Comparison of ENCODE assay signal across 22 cellular contexts in genomic region chr15:43095243-43095642, GRCh38. TPM values are rescaled to one million over a fixed set of nuclear protein-coding genes. Genes with fewer than 3 reads are reported as not detected.
A peak's percentile ranks its signal among the peaks of the same experiment; 100 is the strongest.
DNase-seq lines count a peak whose midpoint lies in the region; ATAC-seq, FAIRE-seq and TF ChIP-seq lines count a peak whose summit lies in the region.
"Had no signal": no experiment of that assay in that cellular context is flagged by ENCODE, and none has a peak within 500 bp of the region (broad histone marks: within the 10 kb centered on the region; RNA-seq: fewer than 3 reads in every experiment).

No MANE protein-coding gene starts in this region.

- H3K36me3 Mint-ChIP-seq in CD4-positive, CD25-positive, alpha-beta regulatory T cell: peaks cover 38% of the 10 kb centered on the region
- H3K36me3 Mint-ChIP-seq in astrocyte (ENCODE audit: low read depth, unreplicated experiment): peaks cover 12% of the 10 kb centered on the region

- no peak overlapping the region for H3K4me3 ChIP-seq in CD4-positive, CD25-positive, alpha-beta regulatory T cell (ENCODE audit: low read depth, low read length)
- H3K4me3 ChIP-seq in astrocyte (ENCODE audit: insufficient read depth, low read depth, low read length) (no peak overlapping the region), hepatocyte (no peak overlapping the region), A673 (ENCODE audit: low read depth, low read length, poor library complexity, severe bottlenecking) (no peak overlapping the region)

- H3K4me2 ChIP-seq in astrocyte (ENCODE audit: low read length): peak overlapping the region; percentile 23
- no peak overlapping the region for H3K4me2 ChIP-seq in hepatocyte

- no peak overlapping the region for H3K4me3 Mint-ChIP-seq in CD4-positive, CD25-positive, alpha-beta regulatory T cell
- no peak overlapping the region for H3K4me3 Mint-ChIP-seq in astrocyte (ENCODE audit: unreplicated experiment)
- H3K4me3 Mint-ChIP-seq: memory B cell, neural crest cell had no signal

- H3K79me2 ChIP-seq in astrocyte (ENCODE audit: insufficient read depth, low read length): peaks cover 78% of the 10 kb centered on the region
- H3K79me2 ChIP-seq in hepatocyte: peaks cover 86% of the 10 kb centered on the region

- TF ChIP-seq CTCF in astrocyte (IDR thresholded peaks at IDR 0.05; ENCODE audit: insufficient read depth, low read depth, low read length): no peak
- TF ChIP-seq CTCF in hepatocyte (IDR thresholded peaks at IDR 0.05; ENCODE audit: poor library complexity): no peak
- no peak for TF ChIP-seq CTCF in A673 (conservative IDR thresholded peaks at IDR 0.05; ENCODE audit: low read depth, low read length)

- H3K9me3 Mint-ChIP-seq in CD4-positive, CD25-positive, alpha-beta regulatory T cell: no peaks in the 10 kb centered on the region
- no peaks in the 10 kb centered on the region for H3K9me3 Mint-ChIP-seq in astrocyte (ENCODE audit: unreplicated experiment)
- H3K9me3 Mint-ChIP-seq: memory B cell, neural crest cell had no signal

- no peaks in the 10 kb centered on the region for H3K4me1 ChIP-seq in CD4-positive, CD25-positive, alpha-beta regulatory T cell (ENCODE audit: control insufficient read depth, insufficient read depth, low read length, poor library complexity, severe bottlenecking)
- H3K4me1 ChIP-seq in astrocyte (ENCODE audit: insufficient read depth, low read length) (peaks cover 20% of the 10 kb centered on the region), hepatocyte (ENCODE audit: insufficient read depth) (peaks cover 24% of the 10 kb centered on the region), A673 (ENCODE audit: insufficient read depth, low read length, poor library complexity, severe bottlenecking) (no peaks in the 10 kb centered on the region)

- no peaks in the 10 kb centered on the region for H3K9me3 ChIP-seq in CD4-positive, CD25-positive, alpha-beta regulatory T cell (ENCODE audit: control insufficient read depth in 2 of 2, low read length in 2 of 2)
- H3K9me3 ChIP-seq in astrocyte (ENCODE audit: insufficient read depth, low read depth, low read length) (no peaks in the 10 kb centered on the region), hepatocyte (ENCODE audit: low read depth) (no peaks in the 10 kb centered on the region), A673 (ENCODE audit: low read depth, low read length, poor library complexity, severe bottlenecking) (no peaks in the 10 kb centered on the region)

- FAIRE-seq in astrocyte (lab: Jason Lieb, UNC) (no peak), frontal cortex (lab: Jason Lieb, UNC) (no peak)
- FAIRE-seq: GM19239, HepG2, urothelium cell line had no signal

- H3K9ac ChIP-seq in astrocyte (ENCODE audit: low read length): no peak overlapping the region

- H2AFZ ChIP-seq in astrocyte (ENCODE audit: low read depth, low read length) (no peak overlapping the region), hepatocyte (no peak overlapping the region)

- CTCF ChIA-PET in A673 (lab: Charles Lee): no interaction called here

- no peaks in the 10 kb centered on the region for H3K27me3 Mint-ChIP-seq in CD4-positive, CD25-positive, alpha-beta regulatory T cell
- no peaks in the 10 kb centered on the region for H3K27me3 Mint-ChIP-seq in astrocyte (ENCODE audit: low read depth, unreplicated experiment)
- H3K27me3 Mint-ChIP-seq: memory B cell had no signal

- ATAC-seq in CD4-positive, CD25-positive, alpha-beta regulatory T cell (ENCODE audit: low read depth in 2 of 2): no peak
- ATAC-seq: HepG2 had no signal

- POLR2A ChIA-PET in A673 (lab: Charles Lee; ENCODE audit: low non-redundant PET): no interaction called here

- no peaks in the 10 kb centered on the region for H3K9me2 ChIP-seq in hepatocyte (replicated peaks; ENCODE audit: insufficient read depth)

- DNase-seq in CD4-positive, CD25-positive, alpha-beta regulatory T cell: no peak
- peak; percentile 22 for DNase-seq in HS-27A (ENCODE audit: low read depth)
- peak; percentile 84 for DNase-seq in astrocyte (ENCODE audit: low read depth)
- peak; percentile 20 for DNase-seq in hepatocyte (ENCODE audit: low spot score)
- no peak for DNase-seq in A673 (ENCODE audit: low spot score)
- no peak for DNase-seq in frontal cortex (ENCODE audit: low spot score in 2 of 2)
- DNase-seq in mesenteric fat pad (ENCODE audit: low spot score): no peak
- DNase-seq in NCI-H345 treated with DMSO at 0.1 percent for 48 hours (lab: John Stamatoyannopoulos, UW; ENCODE audit: unreplicated experiment): no peak
- DNase-seq: ACHN; activated CD4-positive, CD25-positive, alpha-beta regulatory T cell treated with anti-CD3 and anti-CD28 coated beads, Interleukin-2, amount 50 U/mL, for 72 hours; activated effector memory CD4-positive, alpha-beta T cell treated with Interleukin-2 at 50 U/mL for 16 hours; anterior cingulate cortex; DMS79 treated with DMSO at 0.1 percent for 48 hours; MM.1S; NCI-H187; NCI-H510A treated with DMSO at 0.1 percent for 48 hours; T-helper 2 cell had no signal

- peaks cover 14% of the 10 kb centered on the region for H3K36me3 ChIP-seq in CD4-positive, CD25-positive, alpha-beta regulatory T cell (ENCODE audit: control insufficient read depth, insufficient read depth, low read length)
- H3K36me3 ChIP-seq in astrocyte (ENCODE audit: insufficient read depth, low read length) (peaks cover 3% of the 10 kb centered on the region), hepatocyte (replicated peaks; ENCODE audit: insufficient read depth, low read depth) (no peaks in the 10 kb centered on the region), A673 (ENCODE audit: insufficient read depth, low read length, poor library complexity, severe bottlenecking) (peaks cover 6% of the 10 kb centered on the region)

- H3K27ac ChIP-seq in CD4-positive, CD25-positive, alpha-beta regulatory T cell (ENCODE audit: insufficient read depth, low read length, poor library complexity, severe bottlenecking): no peak overlapping the region
- H3K27ac ChIP-seq in astrocyte (ENCODE audit: low read depth, low read length): peak overlapping the region; percentile 15
- peak overlapping the region; percentile 10 for H3K27ac ChIP-seq in hepatocyte
- no peak overlapping the region for H3K27ac ChIP-seq in A673 (ENCODE audit: low read depth, low read length, poor library complexity, severe bottlenecking)

- H3K27me3 ChIP-seq in CD4-positive, CD25-positive, alpha-beta regulatory T cell (ENCODE audit: control insufficient read depth, insufficient read depth, low read length): no peaks in the 10 kb centered on the region
- H3K27me3 ChIP-seq in astrocyte (ENCODE audit: insufficient read depth, low read length) (no peaks in the 10 kb centered on the region), hepatocyte (no peaks in the 10 kb centered on the region), A673 (replicated peaks; ENCODE audit: insufficient read depth, low read depth, low read length, poor library complexity) (no peaks in the 10 kb centered on the region)

- H3K27ac Mint-ChIP-seq in CD4-positive, CD25-positive, alpha-beta regulatory T cell: peak overlapping the region in 2 of 3 donors; percentile 2 to 5
- no peak overlapping the region for H3K27ac Mint-ChIP-seq in astrocyte (ENCODE audit: unreplicated experiment)
- H3K27ac Mint-ChIP-seq: memory B cell had no signal

- H4K20me1 ChIP-seq in astrocyte (ENCODE audit: insufficient read depth, low read length) (peaks cover 60% of the 10 kb centered on the region), hepatocyte (ENCODE audit: insufficient read depth, poor library complexity, severe bottlenecking) (peaks cover 11% of the 10 kb centered on the region)

- H3K4me1 Mint-ChIP-seq in CD4-positive, CD25-positive, alpha-beta regulatory T cell: peaks cover 27 to 66% (median 56%) of the 10 kb centered on the region in 4 donors
- H3K4me1 Mint-ChIP-seq in astrocyte (ENCODE audit: low read depth, unreplicated experiment): peaks cover 33% of the 10 kb centered on the region

- intact Hi-C loops in A673 (cut with micrococcal nuclease; ENCODE audit: unreplicated experiment): no loop called here

- no TSS peak for BruUV-seq in A673 (replicated peaks; lab: Mats Ljungman, UMichigan)

- 17% methylated on average over 1 of the region's 1 CpG for WGBS in hepatocyte (ENCODE audit: low lambda C conversion rate, missing lambda C conversion rate)

RNA-seq across cellular contexts. Expression of gene UBR1, which starts 10.6 kb away (rescaled TPM):
- 48.2 TPM for total RNA-seq in CD4-positive, CD25-positive, alpha-beta regulatory T cell
- 10 to 100 TPM; 15.9 to 18.7 (median 17.3) TPM for polyA plus RNA-seq in CD4-positive, CD25-positive, alpha-beta regulatory T cell
- 25.7 and 28.2 TPM in 2 replicates for total RNA-seq in astrocyte
- 31.0 and 32.5 TPM in 2 replicates for total RNA-seq in hepatocyte
- 11.9 and 14.8 TPM in 2 replicates for polyA plus RNA-seq in hepatocyte
- total RNA-seq in A673 (2021): 29.9 and 30.8 TPM in 2 replicates
- 75.0 TPM for total RNA-seq in frontal cortex
- 40.2 TPM for total RNA-seq in mesenteric fat pad

RNA-seq across cellular contexts. Expression of gene TMEM62, which starts 38.1 kb away (rescaled TPM):
- 30.0 TPM for total RNA-seq in CD4-positive, CD25-positive, alpha-beta regulatory T cell
- 10 to 100 TPM; 11.4 to 18.1 (median 14.2) TPM for polyA plus RNA-seq in CD4-positive, CD25-positive, alpha-beta regulatory T cell
- total RNA-seq in astrocyte (14.0 and 15.2 TPM in 2 replicates), hepatocyte (25.7 and 34.0 TPM in 2 replicates), A673 (2021) (2.8 and 5.4 TPM in 2 replicates), frontal cortex (47.7 TPM), mesenteric fat pad (25.2 TPM)
- 14.4 and 17.3 TPM in 2 replicates for polyA plus RNA-seq in hepatocyte

Comparison
In these comparisons a context has a peak if more than half of its experiments do, and no peak if none do; other contexts are left out.
1. DNase-seq: peak in HS-27A (single experiment), astrocyte (single experiment) and hepatocyte (single experiment); none in CD4-positive, CD25-positive, alpha-beta regulatory T cell (0 of 3), A673 (single experiment), frontal cortex (0 of 2), mesenteric fat pad (single experiment) and NCI-H345 treated with DMSO at 0.1 percent for 48 hours (single experiment).
2. H3K27ac ChIP-seq: peak in astrocyte (single experiment) and hepatocyte (single experiment); none in CD4-positive, CD25-positive, alpha-beta regulatory T cell (single experiment) and A673 (single experiment).